10 cellular contexts compared by ENCODE assay signal in the genomic region with DNA sequence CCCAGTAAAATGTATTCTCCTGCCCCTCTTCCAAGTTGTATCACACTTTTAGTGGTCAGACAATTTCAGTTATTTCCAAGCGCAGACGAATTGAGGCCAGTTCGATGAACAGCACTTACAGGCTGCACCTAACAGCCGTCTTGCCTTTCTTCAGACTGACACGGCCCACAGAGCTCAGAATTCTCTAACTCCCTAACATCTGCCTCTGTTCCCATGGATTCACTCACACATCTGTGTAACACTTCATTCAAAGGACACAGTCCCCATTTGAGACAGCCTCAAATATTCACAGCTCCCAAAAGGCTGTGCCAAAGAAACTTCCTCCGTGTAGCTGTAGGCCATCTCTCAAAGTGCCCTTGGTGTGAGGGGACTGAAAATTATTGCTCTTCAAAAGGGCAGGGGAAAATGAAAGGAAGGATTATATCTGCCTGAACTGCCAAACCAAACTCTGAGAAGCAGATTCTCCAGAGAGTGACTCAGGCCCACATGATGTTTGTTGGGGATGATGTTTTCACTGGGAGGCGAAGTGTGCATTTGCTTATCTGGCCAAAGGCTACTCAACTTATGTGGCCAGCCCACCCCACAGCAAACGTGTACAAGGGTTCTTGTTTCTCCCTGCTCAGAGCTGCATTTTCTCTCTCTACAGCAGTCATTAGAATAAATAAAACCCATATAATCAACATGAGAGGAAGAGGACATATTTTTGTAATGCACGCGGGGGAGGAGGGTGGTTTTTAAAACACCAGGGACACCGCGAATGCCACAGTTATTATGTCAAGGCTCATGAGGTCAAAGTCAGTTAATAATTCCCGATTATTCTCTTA.
DNase-seq lines count a peak whose midpoint lies in the region; ATAC-seq lines count a peak whose summit lies in the region.
"Had no signal": no experiment of that assay in that cellular context is flagged by ENCODE, and none has a peak within 500 bp of the region (broad histone marks: within the 10 kb centered on the region; RNA-seq: fewer than 3 reads in every experiment).

No MANE protein-coding gene starts in this region.

- H3K4me3 ChIP-seq in esophagus (ENCODE audit: low read depth in 1 of 2, low read length in 2 of 2) (no peak overlapping the region), aorta (ENCODE audit: low read length in 2 of 2) (no peak overlapping the region)
- H3K4me3 ChIP-seq: right lobe of liver had no signal

- H3K9me3 Mint-ChIP-seq in stimulated activated naive CD8-positive, alpha-beta T cell treated with anti-CD3 and anti-CD28 coated beads, Interleukin-15, amount 100 ng/mL, for 72 hours: no peaks in the 10 kb centered on the region

- intact Hi-C loops in aorta (cut with DNase I): loop anchor here (5.0 kb wide), 8 partner anchors 42 to 592 kb away; no protein-coding TSS in a partner anchor

- peaks cover 24% of the 10 kb centered on the region for H3K4me1 Mint-ChIP-seq in stimulated activated naive CD8-positive, alpha-beta T cell treated with anti-CD3 and anti-CD28 coated beads, Interleukin-15, amount 100 ng/mL, for 72 hours

- H3K27ac ChIP-seq in esophagus (ENCODE audit: low read depth in 2 of 2, low read length in 1 of 2) (peak overlapping the region; percentile 66 to 78), aorta (ENCODE audit: low read depth in 1 of 2, low read length in 2 of 2) (peak overlapping the region; percentile 80 to 95)
- H3K27ac ChIP-seq: 22Rv1, right lobe of liver had no signal

- peak; percentile 48 for ATAC-seq in aorta (ENCODE audit: low FRiP score)
- no peak for ATAC-seq in stimulated activated naive CD8-positive, alpha-beta T cell treated with anti-CD3 and anti-CD28 coated beads, Interleukin-15, amount 100 ng/mL, for 72 hours

- H3K4me1 ChIP-seq in esophagus (ENCODE audit: control insufficient read depth in 2 of 2, insufficient read depth in 2 of 2, low read length in 1 of 2): peaks cover 5 to 6% of the 10 kb centered on the region in 2 donors
- H3K4me1 ChIP-seq in aorta (ENCODE audit: control insufficient read depth in 1 of 2, insufficient read depth in 2 of 2, low read length in 2 of 2): peaks cover 7 to 10% of the 10 kb centered on the region in 2 donors

- peaks cover 68% of the 10 kb centered on the region for H3K27me3 Mint-ChIP-seq in stimulated activated naive CD8-positive, alpha-beta T cell treated with anti-CD3 and anti-CD28 coated beads, Interleukin-15, amount 100 ng/mL, for 72 hours

- 65 to 72% methylated on average over 13 of the region's 13 CpGs for WGBS in esophagus, 2 donors
- WGBS in aorta, 2 donors: 29 to 33% methylated on average over 13 of the region's 13 CpGs

- DNase-seq in DMS53 (lab: John Stamatoyannopoulos, UW) (peak; percentile 19), DMS53 treated with DMSO at 0.1 percent for 48 hours (lab: John Stamatoyannopoulos, UW; ENCODE audit: unreplicated experiment) (no peak), myocyte (ENCODE audit: low read depth) (peak; percentile 96), aorta (peak in 1 of 2 donors; percentile 59), occipital lobe (lab: John Stamatoyannopoulos, UW) (no peak), NCI-H1930 (lab: John Stamatoyannopoulos, UW) (no peak)
- no peak for DNase-seq in stimulated activated naive CD8-positive, alpha-beta T cell treated with anti-CD3 and anti-CD28 coated beads, Interleukin-15, amount 100 ng/mL, for 72 hours
- DNase-seq: right lobe of liver had no signal

- H3K27ac Mint-ChIP-seq in stimulated activated naive CD8-positive, alpha-beta T cell treated with anti-CD3 and anti-CD28 coated beads, Interleukin-15, amount 100 ng/mL, for 72 hours: no peak overlapping the region

- no peak overlapping the region for H3K4me3 Mint-ChIP-seq in stimulated activated naive CD8-positive, alpha-beta T cell treated with anti-CD3 and anti-CD28 coated beads, Interleukin-15, amount 100 ng/mL, for 72 hours

- H3K9me3 ChIP-seq in esophagus (ENCODE audit: control insufficient read depth in 2 of 2, insufficient read depth in 1 of 2, low read depth in 1 of 2, low read length in 1 of 2) (no peaks in the 10 kb centered on the region), aorta (ENCODE audit: control insufficient read depth, low read length) (no peaks in the 10 kb centered on the region)
- H3K9me3 ChIP-seq: right lobe of liver had no signal

- H3K36me3 ChIP-seq in esophagus (ENCODE audit: control insufficient read depth in 2 of 2, insufficient read depth in 2 of 2, low read length in 1 of 2): no peaks in the 10 kb centered on the region
- no peaks in the 10 kb centered on the region for H3K36me3 ChIP-seq in aorta (ENCODE audit: control insufficient read depth in 1 of 2, insufficient read depth in 2 of 2, low read length in 1 of 2)
- H3K36me3 ChIP-seq: right lobe of liver had no signal

- H3K27me3 ChIP-seq in esophagus (ENCODE audit: control insufficient read depth in 1 of 2, insufficient read depth in 2 of 2, low read length in 2 of 2): peaks cover 0 to 18% of the 10 kb centered on the region in 2 donors
- H3K27me3 ChIP-seq in aorta (ENCODE audit: control insufficient read depth in 1 of 2, insufficient read depth in 2 of 2, low read length in 1 of 2): no peaks in the 10 kb centered on the region

Comparison
In these comparisons a context has a peak if more than half of its experiments do, and no peak if none do; other contexts are left out.
1. DNase-seq: peak in DMS53 (single experiment) and myocyte (single experiment); none in DMS53 treated with DMSO at 0.1 percent for 48 hours (single experiment), stimulated activated naive CD8-positive, alpha-beta T cell treated with anti-CD3 and anti-CD28 coated beads, Interleukin-15, amount 100 ng/mL, for 72 hours (0 of 2), occipital lobe (single experiment) and NCI-H1930 (0 of 2).